9 cellular contexts compared by ENCODE assay signal in the genomic region with DNA sequence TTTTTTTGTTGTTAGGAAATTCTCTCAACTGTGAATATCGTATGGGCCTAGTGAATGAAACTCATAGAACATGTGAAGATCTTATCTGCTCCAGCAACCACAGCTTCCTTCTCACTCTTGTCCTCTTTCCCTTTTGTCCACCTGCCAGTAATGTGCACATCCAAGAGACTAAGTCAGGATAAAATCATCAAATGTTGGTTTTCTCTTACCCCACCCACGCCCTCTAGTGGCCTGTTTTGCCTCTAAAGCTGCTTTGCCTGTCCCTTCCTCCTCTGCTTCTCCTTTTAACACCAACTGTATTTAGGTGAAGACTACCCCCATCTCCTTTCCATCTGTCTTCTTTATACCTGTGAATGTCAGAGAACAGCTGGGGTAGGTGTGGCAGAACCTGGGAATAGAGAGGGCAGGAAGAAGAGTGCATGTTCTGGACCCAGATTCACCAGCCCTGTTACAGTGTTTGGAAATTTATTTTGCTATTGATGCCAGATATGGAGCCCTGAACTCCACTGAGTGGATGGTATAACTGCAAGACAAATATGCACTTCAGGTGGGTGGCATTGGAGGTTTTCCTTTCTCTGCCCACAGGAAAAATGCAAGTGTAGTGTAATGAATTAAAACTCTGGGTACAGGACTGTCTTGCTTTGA. TPM values are rescaled to one million over a fixed set of nuclear protein-coding genes. Genes with fewer than 3 reads are reported as not detected.
DNase-seq lines count a peak whose midpoint lies in the region; ATAC-seq, FAIRE-seq and TF ChIP-seq lines count a peak whose summit lies in the region.
"Had no signal": no experiment of that assay in that cellular context is flagged by ENCODE, and none has a peak within 500 bp of the region (broad histone marks: within the 10 kb centered on the region; RNA-seq: fewer than 3 reads in every experiment).

No MANE protein-coding gene starts in this region.

- FAIRE-seq in kidney (lab: Jason Lieb, UNC): no peak

- ATAC-seq in GM21529 (IDR thresholded peaks at IDR 0.05; ENCODE audit: unreplicated experiment): no peak

- no peak for TF ChIP-seq POLR2A in breast epithelium (IDR thresholded peaks at IDR 0.05)

- H3K27ac ChIP-seq in breast epithelium (no peak overlapping the region), kidney (ENCODE audit: low read depth in 2 of 2, low read length in 2 of 2) (no peak overlapping the region)

- peak; percentile 76 for TF ChIP-seq CTCF in WI38 (IDR thresholded peaks at IDR 0.05; ENCODE audit: low read depth, low read length)
- peak; percentile 24 to 75 (median 71) for TF ChIP-seq CTCF in breast epithelium (IDR thresholded peaks at IDR 0.05)
- TF ChIP-seq CTCF in kidney (IDR thresholded peaks at IDR 0.05; ENCODE audit: borderline replicate concordance, extremely low read depth, insufficient read depth): peak; percentile 68

- H3K9me3 ChIP-seq in breast epithelium (no peaks in the 10 kb centered on the region), kidney (ENCODE audit: control insufficient read depth in 1 of 2, low read length in 2 of 2) (no peaks in the 10 kb centered on the region)

- H3K36me3 ChIP-seq in breast epithelium (no peaks in the 10 kb centered on the region), kidney (ENCODE audit: control insufficient read depth in 1 of 2, insufficient read depth in 2 of 2, low read length in 2 of 2) (no peaks in the 10 kb centered on the region)

- no peaks in the 10 kb centered on the region for H3K27me3 ChIP-seq in breast epithelium

- no peaks in the 10 kb centered on the region for H3K4me1 ChIP-seq in breast epithelium
- H3K4me1 ChIP-seq in kidney (ENCODE audit: control insufficient read depth in 1 of 2, insufficient read depth in 1 of 2, low read depth in 1 of 2, low read length in 2 of 2): peaks cover 4% of the 10 kb centered on the region in 2 donors

- no peak overlapping the region for H3K4me3 ChIP-seq in WI38 (ENCODE audit: low read depth, low read length)
- H3K4me3 ChIP-seq in breast epithelium: no peak overlapping the region
- no peak overlapping the region for H3K4me3 ChIP-seq in kidney (ENCODE audit: low read length in 2 of 2)
- H3K4me3 ChIP-seq: skin epidermis had no signal

- intact Hi-C loops in breast epithelium (cut with DNase I; ENCODE audit: low total_unique reads): loop anchor here (5.0 to 10.0 kb wide), 2 partner anchors 123 to 361 kb away; no protein-coding TSS in a partner anchor
- intact Hi-C loops in kidney (cut with DNase I): loop anchor here (10.0 kb wide), 1 partner anchor 121 kb away; no protein-coding TSS in a partner anchor

- H3K9ac ChIP-seq in kidney (ENCODE audit: low read length in 2 of 2): no peak overlapping the region

- DNase-seq in SIG-M5 treated with dmso at 0.1 percent for 504 hours (lab: John Stamatoyannopoulos, UW; ENCODE audit: unreplicated experiment) (peak; percentile 55), SIG-M5 (lab: John Stamatoyannopoulos, UW) (no peak), NCI-H2196 (lab: John Stamatoyannopoulos, UW; ENCODE audit: unreplicated experiment) (peak; percentile 84), breast epithelium (ENCODE audit: low spot score in 2 of 2) (peak; percentile 69 to 73), kidney (no peak)
- peak; percentile 82 to 84 for DNase-seq in stimulated activated CD4-positive, alpha-beta T cell treated with anti-CD3 and anti-CD28 coated beads, Interleukin-2, amount 100 ng/mL, for 24 hours

RNA-seq across cellular contexts. Expression of gene MGAT5, which starts 8.4 kb away (rescaled TPM):
- 10 to 100 TPM; 30.5 to 42.6 (median 34.4) TPM for total RNA-seq in breast epithelium
- total RNA-seq in kidney: 40.9 TPM
- polyA plus RNA-seq in kidney (ENCODE audit: insufficient read depth, low read depth, low replicate concordance): 14.3 TPM

Comparison
In these comparisons a context has a peak if more than half of its experiments do, and no peak if none do; other contexts are left out.
1. DNase-seq: peak in SIG-M5 treated with dmso at 0.1 percent for 504 hours (single experiment), NCI-H2196 (single experiment), breast epithelium (2 of 2) and stimulated activated CD4-positive, alpha-beta T cell treated with anti-CD3 and anti-CD28 coated beads, Interleukin-2, amount 100 ng/mL, for 24 hours (2 of 2); none in SIG-M5 (single experiment) and kidney (single experiment).
2. Peak in every context shown above with its lines, with median percentiles within 50 percentile points of each other: CTCF ChIP-seq.